ENCODE assay signal across 14 cellular contexts in genomic region chr20:53757472-53757913, GRCh38.
DNase-seq lines count a peak whose midpoint lies in the region; ATAC-seq, FAIRE-seq and TF ChIP-seq lines count a peak whose summit lies in the region.
"Had no signal": no experiment of that assay in that cellular context is flagged by ENCODE, and none has a peak within 500 bp of the region (broad histone marks: within the 10 kb centered on the region; RNA-seq: fewer than 3 reads in every experiment).

No MANE protein-coding gene starts in this region.

- ATAC-seq in CD4-positive, alpha-beta T cell (ENCODE audit: poor library complexity) = no peak
- ATAC-seq in GM12878 = no peak
- no peak for ATAC-seq in Right ventricle myocardium inferior
- ATAC-seq in GM18511 (IDR thresholded peaks at IDR 0.05; ENCODE audit: unreplicated experiment) = no peak
- ATAC-seq: activated CD4-positive, CD25-positive, alpha-beta regulatory T cell treated with anti-CD3 and anti-CD28 coated beads, Interleukin-2, amount 50 U/mL, for 24 hours; T-cell had no signal

- DNase-seq in CD4-positive, alpha-beta T cell = no peak
- DNase-seq in HuH-7.5 (ENCODE audit: low spot score) (peak; percentile 93), GM12878 (ENCODE audit: low read depth, low spot score) (no peak), mesothelial cell of epicardium (ENCODE audit: low spot score in 2 of 2, unreplicated experiment in 2 of 2) (no peak), Right ventricle myocardium inferior (ENCODE audit: missing footprints) (no peak), ovary (no peak)
- DNase-seq in stimulated activated CD4-positive, alpha-beta T cell treated with anti-CD3 and anti-CD28 coated beads, Interleukin-4, amount 100 ng/mL, for 1 hour = no peak
- DNase-seq: cortex of kidney, NCI-H524, T-cell had no signal

- no peaks in the 10 kb centered on the region for H3K9me3 Mint-ChIP-seq in CD4-positive, alpha-beta T cell
- no peaks in the 10 kb centered on the region for H3K9me3 Mint-ChIP-seq in mesothelial cell of epicardium
- H3K9me3 Mint-ChIP-seq: T-cell had no signal

- H3K79me2 ChIP-seq in GM12878 (ENCODE audit: control insufficient read depth, insufficient read depth, low read length) = no peaks in the 10 kb centered on the region
- H3K79me2 ChIP-seq: hepatocyte had no signal

- TF ChIP-seq RAD21 in GM12878 (IDR thresholded peaks at IDR 0.05; ENCODE audit: insufficient read depth, low read depth, low read length) = no peak

- peaks cover 39% of the 10 kb centered on the region for H3K4me1 Mint-ChIP-seq in CD4-positive, alpha-beta T cell (ENCODE audit: low read depth)
- peaks cover 18% of the 10 kb centered on the region for H3K4me1 Mint-ChIP-seq in mesothelial cell of epicardium

- H3K36me3 ChIP-seq in GM12878 (ENCODE audit: control insufficient read depth in 2 of 2, insufficient read depth in 2 of 2, low read length in 1 of 2) (no peaks in the 10 kb centered on the region), ovary (no peaks in the 10 kb centered on the region)
- H3K36me3 ChIP-seq: thoracic aorta had no signal

- no peak for FAIRE-seq in GM12878 (lab: Jason Lieb, UNC)

- BruUV-seq in GM12878 (replicated peaks; lab: Mats Ljungman, UMichigan) = no TSS peak

- in situ Hi-C loops in GM12878 (cut with MboI) = loop anchor here (5.0 kb wide), 1 partner anchor 185 kb away; no protein-coding TSS in a partner anchor

- H4K20me1 ChIP-seq in GM12878 (ENCODE audit: control insufficient read depth, insufficient read depth) = no peaks in the 10 kb centered on the region

- SMC1A ChIA-PET in GM12878 (lab: Charles Lee; ENCODE audit: uncharacterized antibody, unreplicated experiment) = interaction anchor here (2.9 to 10.5 kb wide), 2 partner anchors 29 to 160 kb away, joined by 12 to 91 read pairs; no protein-coding TSS in a partner anchor

- no peaks in the 10 kb centered on the region for H3K36me3 Mint-ChIP-seq in CD4-positive, alpha-beta T cell (ENCODE audit: low read depth)
- no peaks in the 10 kb centered on the region for H3K36me3 Mint-ChIP-seq in mesothelial cell of epicardium
- H3K36me3 Mint-ChIP-seq: T-cell had no signal

- H3K27ac ChIP-seq in CD4-positive, alpha-beta T cell (ENCODE audit: low read depth, low read length) = no peak overlapping the region
- no peak overlapping the region for H3K27ac ChIP-seq in GM12878 (ENCODE audit: control insufficient read depth, insufficient read depth)
- no peak overlapping the region for H3K27ac ChIP-seq in ovary
- H3K27ac ChIP-seq: hepatocyte, thoracic aorta had no signal

- RAD21 ChIA-PET in GM12878 (lab: Charles Lee; ENCODE audit: unreplicated experiment) = interaction anchor here (1.2 kb wide), 1 partner anchor 184 kb away, joined by 3 read pairs; no protein-coding TSS in a partner anchor

- no peak overlapping the region for H2AFZ ChIP-seq in GM12878 (ENCODE audit: control insufficient read depth, low read depth, low read length)
- H2AFZ ChIP-seq: hepatocyte had no signal

- H3K4me2 ChIP-seq in GM12878 (ENCODE audit: control insufficient read depth, insufficient read depth) = no peak overlapping the region
- H3K4me2 ChIP-seq: hepatocyte had no signal

- TF ChIP-seq EP300 in GM12878 (IDR thresholded peaks at IDR 0.05; ENCODE audit: borderline replicate concordance in 1 of 2, control insufficient read depth in 1 of 2, low read depth in 2 of 2, low read length in 2 of 2) (no peak), ovary (IDR thresholded peaks at IDR 0.05) (no peak)

- no peaks in the 10 kb centered on the region for H3K27me3 Mint-ChIP-seq in CD4-positive, alpha-beta T cell
- H3K27me3 Mint-ChIP-seq in mesothelial cell of epicardium (ENCODE audit: low read depth) = no peaks in the 10 kb centered on the region
- H3K27me3 Mint-ChIP-seq: T-cell had no signal

- POLR2A ChIA-PET in CD4-positive, alpha-beta T cell (lab: Charles Lee) = no interaction called here
- POLR2A ChIA-PET in GM12878 (lab: Charles Lee) = no interaction called here

- no peaks in the 10 kb centered on the region for H3K9me3 ChIP-seq in CD4-positive, alpha-beta T cell (ENCODE audit: control insufficient read depth, low read length)
- no peaks in the 10 kb centered on the region for H3K9me3 ChIP-seq in GM12878 (replicated peaks; ENCODE audit: control insufficient read depth, insufficient read depth, low read length)
- H3K9me3 ChIP-seq in ovary = no peaks in the 10 kb centered on the region
- H3K9me3 ChIP-seq: thoracic aorta had no signal

- H3K4me1 ChIP-seq in GM12878 (ENCODE audit: control insufficient read depth, insufficient read depth, low read length) = peaks cover 28% of the 10 kb centered on the region
- H3K4me1 ChIP-seq in ovary (ENCODE audit: insufficient read depth) = peaks cover 1% of the 10 kb centered on the region

- H3K9ac ChIP-seq in GM12878 (ENCODE audit: control insufficient read depth, insufficient read depth, low read length) = no peak overlapping the region

- no peaks in the 10 kb centered on the region for H3K27me3 ChIP-seq in CD4-positive, alpha-beta T cell (ENCODE audit: control insufficient read depth, insufficient read depth, low read length)
- H3K27me3 ChIP-seq in GM12878 (replicated peaks in 1 of 2; ENCODE audit: control insufficient read depth in 2 of 2, insufficient read depth in 2 of 2, low read length in 1 of 2) (no peaks in the 10 kb centered on the region), ovary (no peaks in the 10 kb centered on the region)
- H3K27me3 ChIP-seq: hepatocyte had no signal

- TF ChIP-seq POLR2A in GM12878 (IDR thresholded peaks at IDR 0.05; ENCODE audit: low read depth, low read length) (no peak), ovary (IDR thresholded peaks at IDR 0.05) (no peak)

- peak overlapping the region; percentile 59 for H3K27ac Mint-ChIP-seq in CD4-positive, alpha-beta T cell
- peak overlapping the region; percentile 40 for H3K27ac Mint-ChIP-seq in mesothelial cell of epicardium

- WGBS in GM12878 (ENCODE audit: insufficient coverage, insufficient replicate concordance, low lambda C conversion rate, missing lambda C conversion rate) = 94% methylated on average over 18 of the region's 18 CpGs
- WGBS in ovary, 3 donors = 95 to 96% (median 95%) methylated on average over 18 of the region's 18 CpGs

- H3K4me3 ChIP-seq in GM12878 (no peak overlapping the region), ovary (no peak overlapping the region)
- H3K4me3 ChIP-seq: hepatocyte, thoracic aorta had no signal

- H3K4me3 Mint-ChIP-seq in CD4-positive, alpha-beta T cell = no peak overlapping the region
- no peak overlapping the region for H3K4me3 Mint-ChIP-seq in mesothelial cell of epicardium
- H3K4me3 Mint-ChIP-seq: T-cell had no signal

- intact Hi-C loops in CD4-positive, alpha-beta T cell (cut with DNase I, micrococcal nuclease) = loop anchor here in 1 of 2 experiments (10.0 kb wide), 1 partner anchor 157 kb away; no protein-coding TSS in a partner anchor
- intact Hi-C loops in GM12878 (cut with micrococcal nuclease; ENCODE audit: unreplicated experiment) = no loop called here
- intact Hi-C loops in Right ventricle myocardium inferior (cut with DNase I) = no loop called here
- intact Hi-C loops in ovary (cut with DNase I) = no loop called here

- CTCF ChIA-PET in CD4-positive, alpha-beta T cell (lab: Charles Lee) = interaction anchor here (1.6 kb wide), 1 partner anchor 28 kb away, joined by 5 read pairs; no protein-coding TSS in a partner anchor
- CTCF ChIA-PET in GM12878 (lab: Yijun Ruan, JAX) = no interaction called here

- TF ChIP-seq CTCF in CD4-positive, alpha-beta T cell (IDR thresholded peaks at IDR 0.05) = no peak
- TF ChIP-seq CTCF in GM12878 (IDR thresholded peaks at IDR 0.05 in 2 of 3, conservative IDR thresholded peaks at IDR 0.05 in 1 of 3; ENCODE audit: control insufficient read depth in 2 of 3, extremely low read depth in 1 of 3, insufficient read depth in 1 of 3, low read depth in 3 of 3, low read length in 3 of 3) (no peak), mesothelial cell of epicardium (IDR thresholded peaks at IDR 0.05; ENCODE audit: unreplicated experiment) (no peak), ovary (IDR thresholded peaks at IDR 0.05) (no peak)

TF ChIP-seq in GM12878, 131 proteins besides CTCF, POLR2A, EP300 and RAD21 (continues in another document):
- TF ChIP-seq ZNF207 (IDR thresholded peaks at IDR 0.05; ENCODE audit: borderline replicate concordance) (no peak), ZBTB33 (IDR thresholded peaks at IDR 0.05) (no peak), NR2F1 (conservative IDR thresholded peaks at IDR 0.05) (no peak)
